ENCODE assay signal across 8 cellular contexts in genomic region chr16:30657866-30658730, GRCh38. TPM values are rescaled to one million over a fixed set of nuclear protein-coding genes. Genes with fewer than 3 reads are reported as not detected.
DNase-seq lines count a peak whose midpoint lies in the region; ATAC-seq and TF ChIP-seq lines count a peak whose summit lies in the region.

TSS of gene FBRS (plus strand) at chr16:30658431. CDS start at chr16:30659519, 1,088 bp downstream.

- peaks cover 26% of the 10 kb centered on the region for H3K79me2 ChIP-seq in OCI-LY7 (ENCODE audit: insufficient read depth, low read depth, low read length)

- TF ChIP-seq CTCF in OCI-LY7 (conservative IDR thresholded peaks at IDR 0.05; ENCODE audit: low read length) = peak; percentile 85

- H3K9me2 ChIP-seq in OCI-LY7 (ENCODE audit: insufficient read depth, low read length) = no peaks in the 10 kb centered on the region

- DNase-seq in DMS 273 (lab: John Stamatoyannopoulos, UW; ENCODE audit: unreplicated experiment) (peak; percentile 100), HuH-7.5 (ENCODE audit: low spot score) (peak; percentile 96), OCI-LY7 (ENCODE audit: low spot score) (peak; percentile 100), activated T-cell treated with anti-CD3 and anti-CD28 coated beads for 24 hours (ENCODE audit: low read depth) (peak; percentile 100), epidermal melanocyte (ENCODE audit: insufficient read length, low spot score) (peak; percentile 98)
- DNase-seq in stimulated activated CD8-positive, alpha-beta memory T cell treated with anti-CD3 and anti-CD28 coated beads, Interleukin-4, amount 100 ng/mL, for 24 hours (ENCODE audit: low read depth) = peak; percentile 99

- no peaks in the 10 kb centered on the region for H3K27me3 ChIP-seq in mononuclear cell (ENCODE audit: insufficient read depth, low read length)

- H3K4me2 ChIP-seq in OCI-LY7 (ENCODE audit: low read length) = peak within 1 kb of the TSS; percentile 91

- H3K9me3 ChIP-seq in OCI-LY7 (ENCODE audit: low read length) (no peaks in the 10 kb centered on the region), mononuclear cell (ENCODE audit: low read depth, low read length) (no peaks in the 10 kb centered on the region)

- peak within 1 kb of the TSS; percentile 61; the same call in 1 of the 2 replicates for H2AFZ ChIP-seq in OCI-LY7 (ENCODE audit: low read length)

- no peaks in the 10 kb centered on the region for H4K20me1 ChIP-seq in OCI-LY7 (ENCODE audit: insufficient read depth, low read length)

- no TSS peak for BruUV-seq in OCI-LY7 (replicated peaks; lab: Mats Ljungman, UMichigan)

- ATAC-seq in GM21515 (IDR thresholded peaks at IDR 0.05; ENCODE audit: unreplicated experiment) = peak; percentile 66

- H3K4me1 ChIP-seq in OCI-LY7 (ENCODE audit: insufficient read depth, low read length, poor library complexity, severe bottlenecking) (peaks cover 22% of the 10 kb centered on the region), mononuclear cell (ENCODE audit: insufficient read depth, low read length) (peaks cover 48% of the 10 kb centered on the region)

- CTCF ChIA-PET in OCI-LY7 (lab: Charles Lee; ENCODE audit: unreplicated experiment) = interaction anchor here (0.6 to 2.6 kb wide), 2 partner anchors 39 to 472 kb away, joined by 3 to 10 read pairs; no protein-coding TSS in a partner anchor

- H3K27ac ChIP-seq in OCI-LY7 (ENCODE audit: low read depth, low read length, poor library complexity, severe bottlenecking) = peak within 1 kb of the TSS; percentile 87

- H3K36me3 ChIP-seq in OCI-LY7 (ENCODE audit: insufficient read depth, low read length) = peaks cover 68% of the 10 kb centered on the region

- intact Hi-C loops in OCI-LY7 (cut with micrococcal nuclease; ENCODE audit: unreplicated experiment) = loop anchor here (1.0 to 2.0 kb wide), 5 partner anchors 23 to 265 kb away; partner anchors contain the start of genes CFAP119, FBXL19 and RNF40

- H3K4me3 ChIP-seq in OCI-LY7 (ENCODE audit: low read depth, low read length, poor library complexity, severe bottlenecking) (peak within 1 kb of the TSS; percentile 99), mononuclear cell (ENCODE audit: low read length) (peak within 1 kb of the TSS; percentile 93)

- POLR2A ChIA-PET in OCI-LY7 (lab: Charles Lee) = interaction anchor here (0.6 to 1.4 kb wide), 4 partner anchors 24 to 278 kb away, joined by 3 to 5 read pairs (median 3); no protein-coding TSS in a partner anchor

RNA-seq across cellular contexts. Expression of gene FBRS, which starts in this region (rescaled TPM):
- total RNA-seq in OCI-LY7 (2014; rRNA removed; shearing (Covaris generic)) = 31.8 and 36.8 TPM in 2 replicates
- total RNA-seq in OCI-LY7 (2022) = 89.8 and 97.5 TPM in 2 replicates
- 100 TPM for total RNA-seq in mononuclear cell

Comparison
In these comparisons a context has a peak if more than half of its experiments do, and no peak if none do; other contexts are left out.
1. Peak in every context shown above with its lines: DNase-seq, ATAC-seq, H3K4me3 ChIP-seq and H3K27ac ChIP-seq.